23 cellular contexts compared by ENCODE assay signal in the genomic region with DNA sequence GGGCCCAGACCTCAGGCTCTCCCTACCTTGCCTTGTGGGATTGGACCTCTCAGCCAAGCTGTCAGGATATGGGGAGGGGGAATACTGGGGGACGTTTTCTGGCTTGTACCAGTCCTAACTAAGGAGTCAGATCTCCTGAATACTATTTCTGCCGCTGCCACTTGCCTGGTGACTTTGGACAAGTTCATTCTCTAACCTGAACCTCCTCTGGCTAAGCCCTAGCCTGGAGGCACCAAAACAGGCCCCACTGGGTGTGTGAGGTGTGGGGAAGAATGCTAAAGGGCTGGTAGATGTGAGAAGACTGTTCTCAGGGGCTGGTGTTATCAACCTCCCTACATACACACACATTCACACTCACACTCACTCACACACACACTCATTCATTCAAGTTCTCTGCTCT. TPM values are rescaled to one million over a fixed set of nuclear protein-coding genes. Genes with fewer than 3 reads are reported as not detected.
"Had no signal": no experiment of that assay in that cellular context is flagged by ENCODE, and none has a peak within 500 bp of the region (broad histone marks: within the 10 kb centered on the region; RNA-seq: fewer than 3 reads in every experiment).

No MANE protein-coding gene starts in this region.

- ATAC-seq: activated CD4-positive, alpha-beta T cell treated with anti-CD3 and anti-CD28 coated beads for 36 hours; activated CD8-positive, alpha-beta T cell treated with anti-CD3 and anti-CD28 coated beads for 36 hours; body of pancreas had no signal

- H3K4me3 ChIP-seq: body of pancreas had no signal

- H3K4me1 Mint-ChIP-seq: activated CD4-positive, alpha-beta T cell treated with anti-CD3 and anti-CD28 coated beads for 36 hours; activated naive CD4-positive, alpha-beta T cell treated with anti-CD3 and anti-CD28 coated beads, Interleukin-2, amount 50 U/mL, for 24 hours; central memory CD8-positive, alpha-beta T cell had no signal

- DNase-seq: activated CD4-positive, alpha-beta T cell treated with anti-CD3 and anti-CD28 coated beads for 36 hours; activated CD8-positive, alpha-beta T cell treated with anti-CD3 and anti-CD28 coated beads for 36 hours; activated effector memory CD4-positive, alpha-beta T cell treated with Interleukin-2 at 50 U/mL for 16 hours; activated naive CD4-positive, alpha-beta T cell; activated T-cell treated with anti-CD3 and anti-CD28 coated beads, Interleukin-2, amount 50 U/mL, for 24 hours; aorta; body of pancreas; Karpas-422; MM.1S; NCI-H1105; NCI-H1436; NCI-H1694 treated with DMSO at 0.1 percent for 48 hours; NCI-H2081; NCI-H446; NCI-H524; SIG-M5; T-helper 2 cell; T1000 had no signal

- H3K9me3 ChIP-seq: body of pancreas had no signal

- H3K4me3 Mint-ChIP-seq: activated CD4-positive, alpha-beta T cell treated with anti-CD3 and anti-CD28 coated beads for 36 hours; activated CD8-positive, alpha-beta T cell treated with anti-CD3 and anti-CD28 coated beads for 36 hours; activated naive CD4-positive, alpha-beta T cell treated with anti-CD3 and anti-CD28 coated beads, Interleukin-2, amount 50 U/mL, for 24 hours; activated T-cell treated with anti-CD3 and anti-CD28 coated beads, Interleukin-2, amount 50 U/mL, for 24 hours; activated T-helper 1 cell treated with anti-CD3 and anti-CD28 coated beads, Interleukin-12 subunit alpha, Interleukin-12 subunit beta, Interleukin-2, Interleukin-4 antibody, amounts not matched to agents 30 ng/mL and 10 ng/mL and 1 ng/mL, durations not matched to agents 14 hours and 24 hours and 36 hours; central memory CD8-positive, alpha-beta T cell had no signal

- H3K27ac ChIP-seq: body of pancreas, VCaP had no signal

- H3K9me3 Mint-ChIP-seq: activated CD8-positive, alpha-beta T cell treated with anti-CD3 and anti-CD28 coated beads for 36 hours; activated naive CD4-positive, alpha-beta T cell treated with anti-CD3 and anti-CD28 coated beads, Interleukin-2, amount 50 U/mL, for 24 hours; activated T-cell treated with anti-CD3 and anti-CD28 coated beads, Interleukin-2, amount 50 U/mL, for 24 hours; activated T-helper 1 cell treated with anti-CD3 and anti-CD28 coated beads, Interleukin-12 subunit alpha, Interleukin-12 subunit beta, Interleukin-2, Interleukin-4 antibody, amounts not matched to agents 30 ng/mL and 10 ng/mL and 1 ng/mL, durations not matched to agents 14 hours and 24 hours and 36 hours; central memory CD8-positive, alpha-beta T cell had no signal

- H3K27ac Mint-ChIP-seq: activated CD4-positive, alpha-beta T cell treated with anti-CD3 and anti-CD28 coated beads for 36 hours; activated CD8-positive, alpha-beta T cell treated with anti-CD3 and anti-CD28 coated beads for 36 hours; activated naive CD4-positive, alpha-beta T cell treated with anti-CD3 and anti-CD28 coated beads, Interleukin-2, amount 50 U/mL, for 24 hours; activated T-cell treated with anti-CD3 and anti-CD28 coated beads, Interleukin-2, amount 50 U/mL, for 24 hours; activated T-helper 1 cell treated with anti-CD3 and anti-CD28 coated beads, Interleukin-12 subunit alpha, Interleukin-12 subunit beta, Interleukin-2, Interleukin-4 antibody, amounts not matched to agents 30 ng/mL and 10 ng/mL and 1 ng/mL, durations not matched to agents 14 hours and 24 hours and 36 hours had no signal

- H3K36me3 Mint-ChIP-seq: activated naive CD4-positive, alpha-beta T cell treated with anti-CD3 and anti-CD28 coated beads, Interleukin-2, amount 50 U/mL, for 24 hours had no signal

RNA-seq across cellular contexts. Expression of gene SLC6A7, which starts 1.1 kb away (rescaled TPM):
- total RNA-seq: activated CD4-positive, alpha-beta T cell treated with anti-CD3 and anti-CD28 coated beads for 36 hours; activated CD8-positive, alpha-beta T cell treated with anti-CD3 and anti-CD28 coated beads for 36 hours; activated T-helper 1 cell treated with anti-CD3 and anti-CD28 coated beads, Interleukin-12 subunit alpha, Interleukin-12 subunit beta, Interleukin-2, Interleukin-4 antibody, amounts not matched to agents 30 ng/mL and 10 ng/mL and 1 ng/mL, durations not matched to agents 14 hours and 24 hours and 36 hours; aorta; body of pancreas; RPMI7951 had no signal

RNA-seq across cellular contexts. Expression of gene CDX1, which starts 24.4 kb away (rescaled TPM):
- total RNA-seq: activated CD4-positive, alpha-beta T cell treated with anti-CD3 and anti-CD28 coated beads for 36 hours; activated CD8-positive, alpha-beta T cell treated with anti-CD3 and anti-CD28 coated beads for 36 hours; activated T-helper 1 cell treated with anti-CD3 and anti-CD28 coated beads, Interleukin-12 subunit alpha, Interleukin-12 subunit beta, Interleukin-2, Interleukin-4 antibody, amounts not matched to agents 30 ng/mL and 10 ng/mL and 1 ng/mL, durations not matched to agents 14 hours and 24 hours and 36 hours; aorta; body of pancreas had no signal

RNA-seq across cellular contexts. Expression of gene PDGFRB, which starts 35.3 kb away (rescaled TPM):
- total RNA-seq: activated CD4-positive, alpha-beta T cell treated with anti-CD3 and anti-CD28 coated beads for 36 hours had no signal
